Comparison of ENCODE assay signal across 1 cellular context in the genomic region with DNA sequence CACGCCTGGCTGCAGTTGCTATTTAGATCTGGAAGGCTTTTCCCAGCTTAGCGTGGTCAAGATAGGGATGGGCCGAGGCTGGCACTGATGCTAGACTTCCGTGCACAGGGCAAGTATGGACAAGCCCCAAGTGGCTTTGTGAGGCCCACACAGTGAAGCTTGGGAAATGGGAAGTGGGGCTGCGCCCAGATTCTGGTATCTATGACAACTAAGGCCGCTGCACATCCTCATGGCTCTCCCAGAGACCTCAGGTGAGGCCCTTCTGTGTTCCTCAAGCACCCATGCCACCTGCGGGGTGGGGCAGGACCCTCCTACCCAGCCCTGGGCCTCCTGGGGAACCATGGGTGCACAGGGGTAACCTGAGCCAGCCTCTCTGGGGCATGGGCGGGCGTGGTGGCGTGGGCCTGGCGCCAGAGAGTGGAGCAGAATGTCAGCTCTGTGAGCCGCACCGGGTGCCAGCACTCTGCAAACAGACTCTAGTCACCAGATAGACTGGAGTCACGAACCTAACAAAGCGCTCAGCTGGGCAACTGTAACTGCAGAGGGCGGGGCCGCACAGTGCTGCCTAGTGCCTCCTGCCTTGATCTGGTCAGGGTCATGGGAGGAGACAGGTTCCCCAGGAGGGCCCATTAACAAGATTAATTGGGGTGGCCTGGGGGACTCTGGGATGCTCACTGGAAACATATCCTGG.
TF ChIP-seq lines count a peak whose summit lies in the region.

No MANE protein-coding gene starts in this region.

TF ChIP-seq in HepG2, 621 proteins besides CTCF, POLR2A, EP300 and RAD21 (continued from another document and continues in another):
- TF ChIP-seq KDM2A (CRISPR knock-in tag; IDR thresholded peaks at IDR 0.05; ENCODE audit: borderline replicate concordance, low read depth) (peak; percentile 55), ZNF550 (CRISPR knock-in tag; IDR thresholded peaks at IDR 0.05; ENCODE audit: borderline replicate concordance) (0 out of 2 replicates have a peak, but pooled peaks have one; percentile 61), TAF1 (CRISPR knock-in tag; IDR thresholded peaks at IDR 0.05) (0 out of 2 replicates have a peak, but pooled peaks have one; percentile 33), ZNF552 (CRISPR knock-in tag; IDR thresholded peaks at IDR 0.05; ENCODE audit: borderline replicate concordance) (no peak), ZSCAN31 (CRISPR knock-in tag; IDR thresholded peaks at IDR 0.05; ENCODE audit: low read depth) (0 out of 2 replicates have a peak, but pooled peaks have one; percentile 43), ZNF441 (CRISPR knock-in tag; IDR thresholded peaks at IDR 0.05; ENCODE audit: borderline replicate concordance) (0 out of 2 replicates have a peak, but pooled peaks have one; percentile 14), PPARG (CRISPR knock-in tag; conservative IDR thresholded peaks at IDR 0.05) (0 out of 2 replicates have a peak, but pooled peaks have one; percentile 29), HNRNPL (IDR thresholded peaks at IDR 0.05; ENCODE audit: low read depth, low read length) (peak; percentile 98), MAF1 (CRISPR knock-in tag; IDR thresholded peaks at IDR 0.05; ENCODE audit: borderline replicate concordance) (0 out of 2 replicates have a peak, but pooled peaks have one; percentile 18), ZNF572 (CRISPR knock-in tag; IDR thresholded peaks at IDR 0.05) (0 out of 2 replicates have a peak, but pooled peaks have one; percentile 27), ZBTB3 (CRISPR knock-in tag; IDR thresholded peaks at IDR 0.05; ENCODE audit: borderline replicate concordance, low read depth) (no peak), TMF1 (CRISPR knock-in tag; IDR thresholded peaks at IDR 0.05; ENCODE audit: low read depth) (no peak), ZNF205 (CRISPR knock-in tag; IDR thresholded peaks at IDR 0.05) (peak; percentile 100), ZNF761 (CRISPR knock-in tag; conservative IDR thresholded peaks at IDR 0.05) (0 out of 2 replicates have a peak, but pooled peaks have one; percentile 37), ZSCAN30 (CRISPR knock-in tag; IDR thresholded peaks at IDR 0.05) (no peak), EED (CRISPR knock-in tag; IDR thresholded peaks at IDR 0.05) (0 out of 2 replicates have a peak, but pooled peaks have one; percentile 54), ZSCAN9 (CRISPR knock-in tag; IDR thresholded peaks at IDR 0.05; ENCODE audit: borderline replicate concordance) (peak; percentile 19; the same call in 1 of the 2 replicates), TARDBP (CRISPR knock-in tag; IDR thresholded peaks at IDR 0.05) (no peak), ZNF883 (CRISPR knock-in tag; IDR thresholded peaks at IDR 0.05; ENCODE audit: not compliant biosample characterization) (no peak), MTA1 (CRISPR knock-in tag; IDR thresholded peaks at IDR 0.05; ENCODE audit: borderline replicate concordance) (peak; percentile 47; the same call in 1 of the 2 replicates), SCMH1 (CRISPR knock-in tag; IDR thresholded peaks at IDR 0.05; ENCODE audit: borderline replicate concordance) (no peak), SALL1 (CRISPR knock-in tag; IDR thresholded peaks at IDR 0.05) (peak; percentile 39; the same call in 1 of the 2 replicates), NR2F6 (IDR thresholded peaks at IDR 0.05) (no peak), NR2F6 (CRISPR knock-in tag; IDR thresholded peaks at IDR 0.05) (peak; percentile 72; the same call in 1 of the 2 replicates), NRL (CRISPR knock-in tag; IDR thresholded peaks at IDR 0.05; ENCODE audit: borderline replicate concordance) (peak; percentile 80; the same call in 1 of the 2 replicates), ZNF557 (CRISPR knock-in tag; IDR thresholded peaks at IDR 0.05) (no peak), POLR2AphosphoS5 (IDR thresholded peaks at IDR 0.05; ENCODE audit: low read depth, low read length) (peak; percentile 40; the same call in 1 of the 2 replicates), FOXO1 (CRISPR knock-in tag; IDR thresholded peaks at IDR 0.05) (peak; percentile 19; the same call in 1 of the 2 replicates), ZNF124 (CRISPR knock-in tag; IDR thresholded peaks at IDR 0.05) (no peak), FOXP1 (IDR thresholded peaks at IDR 0.05) (no peak), FOXP1 (CRISPR knock-in tag; IDR thresholded peaks at IDR 0.05) (peak; percentile 47; the same call in 1 of the 2 replicates), GATAD2A (CRISPR knock-in tag; IDR thresholded peaks at IDR 0.05) (peak; percentile 58), ZNF792 (CRISPR knock-in tag; IDR thresholded peaks at IDR 0.05) (peak; percentile 83; the same call in 1 of the 2 replicates), TP53 (CRISPR knock-in tag; conservative IDR thresholded peaks at IDR 0.05) (peak; percentile 93), MZF1 (CRISPR knock-in tag; IDR thresholded peaks at IDR 0.05; ENCODE audit: borderline replicate concordance) (no peak), TOPORS (CRISPR knock-in tag; IDR thresholded peaks at IDR 0.05) (0 out of 2 replicates have a peak, but pooled peaks have one; percentile 47), ZNF660 (CRISPR knock-in tag; IDR thresholded peaks at IDR 0.05; ENCODE audit: borderline replicate concordance, low read depth) (no peak), SOX13 (IDR thresholded peaks at IDR 0.05) (peak; percentile 38; the same call in 1 of the 2 replicates), SOX13 (CRISPR knock-in tag; conservative IDR thresholded peaks at IDR 0.05 in 1 of 2, IDR thresholded peaks at IDR 0.05 in 1 of 2) (peak in 1 of 2 experiments; percentile 79; a peak in 2 of 4 replicates), DMAP1 (CRISPR knock-in tag; IDR thresholded peaks at IDR 0.05) (0 out of 2 replicates have a peak, but pooled peaks have one; percentile 15), ARID2 (CRISPR knock-in tag; IDR thresholded peaks at IDR 0.05; ENCODE audit: borderline replicate concordance) (peak; percentile 76), ELF1 (CRISPR knock-in tag; IDR thresholded peaks at IDR 0.05) (0 out of 2 replicates have a peak, but pooled peaks have one; percentile 12), ZNF296 (CRISPR knock-in tag; conservative IDR thresholded peaks at IDR 0.05) (no peak), RXRB (CRISPR knock-in tag; IDR thresholded peaks at IDR 0.05; ENCODE audit: borderline replicate concordance) (peak; percentile 80), ZNF331 (CRISPR knock-in tag; IDR thresholded peaks at IDR 0.05) (peak; percentile 61), YEATS4 (CRISPR knock-in tag; IDR thresholded peaks at IDR 0.05; ENCODE audit: borderline replicate concordance) (no peak; the same call in 1 of the 2 replicates), ZNF343 (CRISPR knock-in tag; IDR thresholded peaks at IDR 0.05) (no peak)
- TF ChIP-seq, protein P1, sequence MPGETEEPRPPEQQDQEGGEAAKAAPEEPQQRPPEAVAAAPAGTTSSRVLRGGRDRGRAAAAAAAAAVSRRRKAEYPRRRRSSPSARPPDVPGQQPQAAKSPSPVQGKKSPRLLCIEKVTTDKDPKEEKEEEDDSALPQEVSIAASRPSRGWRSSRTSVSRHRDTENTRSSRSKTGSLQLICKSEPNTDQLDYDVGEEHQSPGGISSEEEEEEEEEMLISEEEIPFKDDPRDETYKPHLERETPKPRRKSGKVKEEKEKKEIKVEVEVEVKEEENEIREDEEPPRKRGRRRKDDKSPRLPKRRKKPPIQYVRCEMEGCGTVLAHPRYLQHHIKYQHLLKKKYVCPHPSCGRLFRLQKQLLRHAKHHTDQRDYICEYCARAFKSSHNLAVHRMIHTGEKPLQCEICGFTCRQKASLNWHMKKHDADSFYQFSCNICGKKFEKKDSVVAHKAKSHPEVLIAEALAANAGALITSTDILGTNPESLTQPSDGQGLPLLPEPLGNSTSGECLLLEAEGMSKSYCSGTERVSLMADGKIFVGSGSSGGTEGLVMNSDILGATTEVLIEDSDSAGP (CRISPR knock-in tag; IDR thresholded peaks at IDR 0.05; ENCODE audit: borderline replicate concordance), result peak; percentile 56
- TF ChIP-seq, protein P2, sequence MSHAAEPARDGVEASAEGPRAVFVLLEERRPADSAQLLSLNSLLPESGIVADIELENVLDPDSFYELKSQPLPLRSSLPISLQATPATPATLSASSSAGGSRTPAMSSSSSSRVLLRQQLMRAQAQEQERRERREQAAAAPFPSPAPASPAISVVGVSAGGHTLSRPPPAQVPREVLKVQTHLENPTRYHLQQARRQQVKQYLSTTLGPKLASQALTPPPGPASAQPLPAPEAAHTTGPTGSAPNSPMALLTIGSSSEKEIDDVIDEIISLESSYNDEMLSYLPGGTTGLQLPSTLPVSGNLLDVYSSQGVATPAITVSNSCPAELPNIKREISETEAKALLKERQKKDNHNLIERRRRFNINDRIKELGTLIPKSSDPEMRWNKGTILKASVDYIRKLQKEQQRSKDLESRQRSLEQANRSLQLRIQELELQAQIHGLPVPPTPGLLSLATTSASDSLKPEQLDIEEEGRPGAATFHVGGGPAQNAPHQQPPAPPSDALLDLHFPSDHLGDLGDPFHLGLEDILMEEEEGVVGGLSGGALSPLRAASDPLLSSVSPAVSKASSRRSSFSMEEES (CRISPR knock-in tag; IDR thresholded peaks at IDR 0.05), result peak; percentile 75; the same call in 1 of the 2 replicates
- TF ChIP-seq, protein P3, sequence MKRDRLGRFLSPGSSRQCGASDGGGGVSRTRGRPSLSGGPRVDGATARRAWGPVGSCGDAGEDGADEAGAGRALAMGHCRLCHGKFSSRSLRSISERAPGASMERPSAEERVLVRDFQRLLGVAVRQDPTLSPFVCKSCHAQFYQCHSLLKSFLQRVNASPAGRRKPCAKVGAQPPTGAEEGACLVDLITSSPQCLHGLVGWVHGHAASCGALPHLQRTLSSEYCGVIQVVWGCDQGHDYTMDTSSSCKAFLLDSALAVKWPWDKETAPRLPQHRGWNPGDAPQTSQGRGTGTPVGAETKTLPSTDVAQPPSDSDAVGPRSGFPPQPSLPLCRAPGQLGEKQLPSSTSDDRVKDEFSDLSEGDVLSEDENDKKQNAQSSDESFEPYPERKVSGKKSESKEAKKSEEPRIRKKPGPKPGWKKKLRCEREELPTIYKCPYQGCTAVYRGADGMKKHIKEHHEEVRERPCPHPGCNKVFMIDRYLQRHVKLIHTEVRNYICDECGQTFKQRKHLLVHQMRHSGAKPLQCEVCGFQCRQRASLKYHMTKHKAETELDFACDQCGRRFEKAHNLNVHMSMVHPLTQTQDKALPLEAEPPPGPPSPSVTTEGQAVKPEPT (CRISPR knock-in tag; IDR thresholded peaks at IDR 0.05; ENCODE audit: low read depth), result no peak
- TF ChIP-seq, protein P4, sequence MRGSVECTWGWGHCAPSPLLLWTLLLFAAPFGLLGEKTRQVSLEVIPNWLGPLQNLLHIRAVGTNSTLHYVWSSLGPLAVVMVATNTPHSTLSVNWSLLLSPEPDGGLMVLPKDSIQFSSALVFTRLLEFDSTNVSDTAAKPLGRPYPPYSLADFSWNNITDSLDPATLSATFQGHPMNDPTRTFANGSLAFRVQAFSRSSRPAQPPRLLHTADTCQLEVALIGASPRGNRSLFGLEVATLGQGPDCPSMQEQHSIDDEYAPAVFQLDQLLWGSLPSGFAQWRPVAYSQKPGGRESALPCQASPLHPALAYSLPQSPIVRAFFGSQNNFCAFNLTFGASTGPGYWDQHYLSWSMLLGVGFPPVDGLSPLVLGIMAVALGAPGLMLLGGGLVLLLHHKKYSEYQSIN (CRISPR knock-in tag; IDR thresholded peaks at IDR 0.05; ENCODE audit: borderline replicate concordance), result no peak
- TF ChIP-seq, protein P5, sequence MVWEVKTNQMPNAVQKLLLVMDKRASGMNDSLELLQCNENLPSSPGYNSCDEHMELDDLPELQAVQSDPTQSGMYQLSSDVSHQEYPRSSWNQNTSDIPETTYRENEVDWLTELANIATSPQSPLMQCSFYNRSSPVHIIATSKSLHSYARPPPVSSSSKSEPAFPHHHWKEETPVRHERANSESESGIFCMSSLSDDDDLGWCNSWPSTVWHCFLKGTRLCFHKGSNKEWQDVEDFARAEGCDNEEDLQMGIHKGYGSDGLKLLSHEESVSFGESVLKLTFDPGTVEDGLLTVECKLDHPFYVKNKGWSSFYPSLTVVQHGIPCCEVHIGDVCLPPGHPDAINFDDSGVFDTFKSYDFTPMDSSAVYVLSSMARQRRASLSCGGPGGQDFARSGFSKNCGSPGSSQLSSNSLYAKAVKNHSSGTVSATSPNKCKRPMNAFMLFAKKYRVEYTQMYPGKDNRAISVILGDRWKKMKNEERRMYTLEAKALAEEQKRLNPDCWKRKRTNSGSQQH (CRISPR knock-in tag; IDR thresholded peaks at IDR 0.05; ENCODE audit: low read depth), result no peak
- TF ChIP-seq, protein P6, sequence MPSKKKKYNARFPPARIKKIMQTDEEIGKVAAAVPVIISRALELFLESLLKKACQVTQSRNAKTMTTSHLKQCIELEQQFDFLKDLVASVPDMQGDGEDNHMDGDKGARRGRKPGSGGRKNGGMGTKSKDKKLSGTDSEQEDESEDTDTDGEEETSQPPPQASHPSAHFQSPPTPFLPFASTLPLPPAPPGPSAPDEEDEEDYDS (CRISPR knock-in tag; IDR thresholded peaks at IDR 0.05), result peak; percentile 40; the same call in 1 of the 2 replicates
- TF ChIP-seq, protein P7, sequence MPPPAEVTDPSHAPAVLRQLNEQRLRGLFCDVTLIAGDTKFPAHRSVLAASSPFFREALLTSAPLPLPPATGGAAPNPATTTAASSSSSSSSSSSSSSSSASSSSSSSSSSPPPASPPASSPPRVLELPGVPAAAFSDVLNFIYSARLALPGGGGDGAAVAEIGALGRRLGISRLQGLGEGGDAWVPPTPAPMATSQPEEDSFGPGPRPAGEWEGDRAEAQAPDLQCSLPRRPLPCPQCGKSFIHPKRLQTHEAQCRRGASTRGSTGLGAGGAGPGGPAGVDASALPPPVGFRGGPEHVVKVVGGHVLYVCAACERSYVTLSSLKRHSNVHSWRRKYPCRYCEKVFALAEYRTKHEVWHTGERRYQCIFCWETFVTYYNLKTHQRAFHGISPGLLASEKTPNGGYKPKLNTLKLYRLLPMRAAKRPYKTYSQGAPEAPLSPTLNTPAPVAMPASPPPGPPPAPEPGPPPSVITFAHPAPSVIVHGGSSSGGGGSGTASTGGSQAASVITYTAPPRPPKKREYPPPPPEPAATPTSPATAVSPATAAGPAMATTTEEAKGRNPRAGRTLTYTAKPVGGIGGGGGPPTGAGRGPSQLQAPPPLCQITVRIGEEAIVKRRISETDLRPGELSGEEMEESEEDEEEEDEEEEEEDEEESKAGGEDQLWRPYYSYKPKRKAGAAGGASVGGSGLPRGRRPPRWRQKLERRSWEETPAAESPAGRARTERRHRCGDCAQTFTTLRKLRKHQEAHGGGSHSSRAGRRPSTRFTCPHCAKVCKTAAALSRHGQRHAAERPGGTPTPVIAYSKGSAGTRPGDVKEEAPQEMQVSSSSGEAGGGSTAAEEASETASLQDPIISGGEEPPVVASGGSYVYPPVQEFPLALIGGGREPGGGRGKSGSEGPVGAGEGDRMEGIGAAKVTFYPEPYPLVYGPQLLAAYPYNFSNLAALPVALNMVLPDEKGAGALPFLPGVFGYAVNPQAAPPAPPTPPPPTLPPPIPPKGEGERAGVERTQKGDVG (CRISPR knock-in tag; IDR thresholded peaks at IDR 0.05; ENCODE audit: borderline replicate concordance), result peak; percentile 62; the same call in 1 of the 2 replicates
- TF ChIP-seq, protein P8, sequence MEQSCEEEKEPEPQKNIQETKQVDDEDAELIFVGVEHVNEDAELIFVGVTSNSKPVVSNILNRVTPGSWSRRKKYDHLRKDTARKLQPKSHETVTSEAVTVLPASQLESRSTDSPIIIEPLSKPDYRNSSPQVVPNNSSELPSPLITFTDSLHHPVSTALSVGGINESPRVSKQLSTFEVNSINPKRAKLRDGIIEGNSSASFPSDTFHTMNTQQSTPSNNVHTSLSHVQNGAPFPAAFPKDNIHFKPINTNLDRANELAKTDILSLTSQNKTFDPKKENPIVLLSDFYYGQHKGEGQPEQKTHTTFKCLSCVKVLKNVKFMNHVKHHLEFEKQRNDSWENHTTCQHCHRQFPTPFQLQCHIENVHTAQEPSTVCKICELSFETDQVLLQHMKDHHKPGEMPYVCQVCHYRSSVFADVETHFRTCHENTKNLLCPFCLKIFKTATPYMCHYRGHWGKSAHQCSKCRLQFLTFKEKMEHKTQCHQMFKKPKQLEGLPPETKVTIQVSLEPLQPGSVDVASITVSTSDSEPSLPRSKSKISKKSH (CRISPR knock-in tag; IDR thresholded peaks at IDR 0.05; ENCODE audit: borderline replicate concordance), result peak; percentile 78; the same call in 1 of the 2 replicates
